Comparison of ENCODE assay signal across 29 cellular contexts in the genomic region with DNA sequence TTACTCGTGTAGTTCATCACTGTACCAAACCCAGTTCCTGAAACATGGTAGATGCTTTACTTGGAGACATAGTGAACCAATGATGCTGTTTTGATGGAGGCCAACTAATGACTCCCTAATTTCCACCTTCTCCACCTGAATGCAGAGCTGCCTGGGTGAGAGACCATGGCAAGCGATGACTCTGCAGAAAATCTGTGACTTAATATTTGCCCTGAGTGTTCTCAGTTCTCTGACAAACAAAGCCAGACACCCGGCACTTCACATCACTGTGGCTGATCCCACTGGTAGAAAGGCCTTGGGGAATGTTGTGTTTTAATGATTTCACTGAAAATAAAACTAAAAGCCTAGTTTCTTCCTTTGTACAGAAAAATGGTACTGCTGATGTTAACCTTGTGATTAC.
"Had no signal": no experiment of that assay in that cellular context is flagged by ENCODE, and none has a peak within 500 bp of the region (broad histone marks: within the 10 kb centered on the region; RNA-seq: fewer than 3 reads in every experiment).

No MANE protein-coding gene starts in this region.

- H3K9me3 ChIP-seq: esophagus muscularis mucosa, gastroesophageal sphincter, mucosa of descending colon, ovary, suprapubic skin, upper lobe of left lung had no signal

- DNase-seq: dermis blood vessel endothelial cell; effector memory CD4-positive, alpha-beta T cell; foreskin keratinocyte; heart left ventricle; kidney; mesenchymal stem cell; mucosa of descending colon; naive B cell; occipital lobe; ovary; stimulated activated CD4-positive, alpha-beta T cell treated with anti-CD3 and anti-CD28 coated beads, Interleukin-12 subunit alpha, Interleukin-12 subunit beta, amount 100 ng/mL, for 4 hours; stimulated activated CD4-positive, alpha-beta T cell treated with anti-CD3 and anti-CD28 coated beads, Interleukin-1b, Interleukin-23, amount 100 ng/mL, for 48 hours; stimulated activated CD4-positive, alpha-beta T cell treated with anti-CD3 and anti-CD28 coated beads, Interleukin-4, amount 100 ng/mL, for 1 hour; stimulated activated CD8-positive, alpha-beta memory T cell treated with anti-CD3 and anti-CD28 coated beads, Interleukin-4, amount 100 ng/mL, for 48 hours; stimulated activated naive CD4-positive, alpha-beta T cell; stimulated activated naive CD8-positive, alpha-beta T cell treated with anti-CD3 and anti-CD28 coated beads, Interleukin-15, amount 100 ng/mL, for 72 hours; upper lobe of left lung had no signal

- H3K4me3 ChIP-seq: coronary artery, esophagus muscularis mucosa, gastroesophageal sphincter, heart left ventricle, hepatocyte, mucosa of descending colon, ovary, smooth muscle cell, suprapubic skin, upper lobe of left lung had no signal

- H3K36me3 Mint-ChIP-seq: mesothelial cell of epicardium; natural killer cell treated with Interleukin-12 subunit alpha and Interleukin-12 subunit beta and Interleukin-15 and Interleukin-18, amount 100 ng/mL, for 72 hours had no signal

- H3K9me3 Mint-ChIP-seq: mesothelial cell of epicardium had no signal

- H3K27me3 ChIP-seq: esophagus muscularis mucosa, foreskin keratinocyte, gastroesophageal sphincter, heart left ventricle, hepatocyte, ovary, suprapubic skin, upper lobe of left lung had no signal

- H3K4me2 ChIP-seq: hepatocyte, smooth muscle cell had no signal

- H2AFZ ChIP-seq: hepatocyte had no signal

- ATAC-seq: foreskin keratinocyte; gastroesophageal sphincter; heart left ventricle; left lobe of liver; mucosa of descending colon; natural killer cell treated with Interleukin-12 subunit alpha and Interleukin-12 subunit beta and Interleukin-15 and Interleukin-18, amount 100 ng/mL, for 72 hours; sciatic nerve; stimulated activated naive CD8-positive, alpha-beta T cell treated with anti-CD3 and anti-CD28 coated beads, Interleukin-15, amount 100 ng/mL, for 72 hours had no signal

- H3K4me1 ChIP-seq: heart left ventricle, upper lobe of left lung had no signal

- FAIRE-seq: endothelial cell of umbilical vein, kidney, urothelium cell line had no signal

- H3K36me3 ChIP-seq: esophagus muscularis mucosa, gastroesophageal sphincter, heart left ventricle, ovary, suprapubic skin, upper lobe of left lung had no signal

- H3K27ac Mint-ChIP-seq: mesothelial cell of epicardium; natural killer cell treated with Interleukin-12 subunit alpha and Interleukin-12 subunit beta and Interleukin-15 and Interleukin-18, amount 100 ng/mL, for 72 hours; stimulated activated naive CD8-positive, alpha-beta T cell treated with anti-CD3 and anti-CD28 coated beads, Interleukin-15, amount 100 ng/mL, for 72 hours had no signal

- H3K27ac ChIP-seq: coronary artery, esophagus muscularis mucosa, foreskin keratinocyte, gastroesophageal sphincter, heart left ventricle, hepatocyte, ovary, suprapubic skin, upper lobe of left lung had no signal
